In the genomic region with DNA sequence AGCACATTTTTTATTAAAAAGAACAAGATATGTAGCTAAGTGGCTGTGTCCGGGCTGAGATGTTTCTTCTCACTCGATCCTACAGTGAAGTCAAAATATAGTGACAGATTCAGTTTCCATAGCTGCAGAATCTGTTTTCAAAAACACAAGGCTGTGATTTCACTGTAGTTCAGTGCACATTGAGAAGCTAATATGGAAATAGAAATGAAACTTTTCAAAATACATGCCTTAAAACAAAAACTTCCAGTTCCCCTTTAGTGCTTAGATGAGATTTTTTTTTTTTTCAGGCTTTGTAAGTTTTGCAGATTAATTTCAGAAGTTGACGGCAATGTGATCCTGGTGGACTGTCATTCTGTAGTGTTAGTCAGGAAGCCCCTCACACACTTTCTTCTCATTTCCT, we compare ENCODE assay signal across 8 cellular contexts. TPM values are rescaled to one million over a fixed set of nuclear protein-coding genes. Genes with fewer than 3 reads are reported as not detected.
DNase-seq lines count a peak whose midpoint lies in the region; ATAC-seq and TF ChIP-seq lines count a peak whose summit lies in the region.

No MANE protein-coding gene starts in this region.

- H4K20me1 ChIP-seq in OCI-LY7 (ENCODE audit: insufficient read depth, low read length), result peaks cover 28% of the 10 kb centered on the region

- peak overlapping the region; percentile 99 for H3K27ac Mint-ChIP-seq in HFFc6
- no peak overlapping the region for H3K27ac Mint-ChIP-seq in activated CD8-positive, alpha-beta memory T cell treated with anti-CD3 and anti-CD28 coated beads, Interleukin-2, amount 10 ng/mL, durations not matched to agents 7 days and 5 days

- peaks cover 70% of the 10 kb centered on the region for H3K4me1 ChIP-seq in OCI-LY7 (ENCODE audit: insufficient read depth, low read length, poor library complexity, severe bottlenecking)
- peaks cover 100% of the 10 kb centered on the region for H3K4me1 ChIP-seq in left ventricle myocardium inferior
- H3K4me1 ChIP-seq in upper lobe of left lung, result peaks cover 53 to 73% (median 65%) of the 10 kb centered on the region in 4 donors

- intact Hi-C loops in OCI-LY7 (cut with micrococcal nuclease; ENCODE audit: unreplicated experiment), result loop anchor here (2.0 kb wide), 1 partner anchor 55 kb away; no protein-coding TSS in a partner anchor
- intact Hi-C loops in left ventricle myocardium inferior (cut with micrococcal nuclease), result no loop called here

- H3K27me3 ChIP-seq in left ventricle myocardium inferior (ENCODE audit: low read depth) (no peaks in the 10 kb centered on the region), upper lobe of left lung (no peaks in the 10 kb centered on the region)

- peak overlapping the region; percentile 75 for H3K4me3 Mint-ChIP-seq in HFFc6
- no peak overlapping the region for H3K4me3 Mint-ChIP-seq in activated CD8-positive, alpha-beta memory T cell treated with anti-CD3 and anti-CD28 coated beads, Interleukin-2, amount 10 ng/mL, durations not matched to agents 7 days and 5 days

- in situ Hi-C loops in GM13976 (cut with MboI; ENCODE audit: low sequenced_read_pairs, unreplicated experiment), result no loop called here

- TF ChIP-seq EP300 in upper lobe of left lung (IDR thresholded peaks at IDR 0.05), result no peak

- H3K27ac ChIP-seq in OCI-LY7 (ENCODE audit: low read depth, low read length, poor library complexity, severe bottlenecking) (peak overlapping the region; percentile 86), left ventricle myocardium inferior (replicated peaks) (peak overlapping the region; percentile 94), upper lobe of left lung (peak overlapping the region; percentile 62 to 84 (median 75))

- H3K27me3 Mint-ChIP-seq in HFFc6 (ENCODE audit: insufficient read depth), result peaks cover 4% of the 10 kb centered on the region
- H3K27me3 Mint-ChIP-seq in activated CD8-positive, alpha-beta memory T cell treated with anti-CD3 and anti-CD28 coated beads, Interleukin-2, amount 10 ng/mL, durations not matched to agents 7 days and 5 days, result no peaks in the 10 kb centered on the region

- no TSS peak for BruUV-seq in OCI-LY7 (replicated peaks; lab: Mats Ljungman, UMichigan)

- H3K9me3 ChIP-seq in OCI-LY7 (ENCODE audit: low read length), result no peaks in the 10 kb centered on the region
- H3K9me3 ChIP-seq in left ventricle myocardium inferior (replicated peaks), result no peaks in the 10 kb centered on the region
- no peaks in the 10 kb centered on the region for H3K9me3 ChIP-seq in upper lobe of left lung

- no peaks in the 10 kb centered on the region for H3K9me2 ChIP-seq in OCI-LY7 (ENCODE audit: insufficient read depth, low read length)

- peak; percentile 80 for DNase-seq in GM13976 (ENCODE audit: low spot score)
- DNase-seq in HFFc6, result peak; percentile 81
- DNase-seq in OCI-LY7 (ENCODE audit: low spot score), result peak; percentile 73
- DNase-seq in left ventricle myocardium inferior, result no peak
- no peak for DNase-seq in upper lobe of left lung
- no peak for DNase-seq in activated CD8-positive, alpha-beta memory T cell treated with anti-CD3 and anti-CD28 coated beads, Interleukin-2, amount 10 ng/mL, durations not matched to agents 7 days and 5 days
- DNase-seq in NCI-H1694 (lab: John Stamatoyannopoulos, UW), result no peak
- DNase-seq in T1000 (lab: John Stamatoyannopoulos, UW), result no peak

- peaks cover 83% of the 10 kb centered on the region for H3K4me1 Mint-ChIP-seq in HFFc6 (ENCODE audit: low read depth)
- H3K4me1 Mint-ChIP-seq in activated CD8-positive, alpha-beta memory T cell treated with anti-CD3 and anti-CD28 coated beads, Interleukin-2, amount 10 ng/mL, durations not matched to agents 7 days and 5 days, result no peaks in the 10 kb centered on the region

- TF ChIP-seq CTCF in GM13976 (IDR thresholded peaks at IDR 0.05; ENCODE audit: borderline replicate concordance, control extremely low read depth, extremely low read depth, insufficient read depth, missing control alignments) (no peak), HFFc6 (IDR thresholded peaks at IDR 0.05) (no peak), OCI-LY7 (conservative IDR thresholded peaks at IDR 0.05; ENCODE audit: low read length) (no peak), left ventricle myocardium inferior (IDR thresholded peaks at IDR 0.05; ENCODE audit: borderline replicate concordance) (no peak), upper lobe of left lung (IDR thresholded peaks at IDR 0.05) (no peak)

- POLR2A ChIA-PET in OCI-LY7 (lab: Charles Lee), result interaction anchor here (0.6 to 1.8 kb wide), 11 partner anchors 9 to 552 kb away, joined by 3 to 9 read pairs (median 4); no protein-coding TSS in a partner anchor

- H3K36me3 Mint-ChIP-seq in HFFc6 (ENCODE audit: low read depth), result no peaks in the 10 kb centered on the region
- no peaks in the 10 kb centered on the region for H3K36me3 Mint-ChIP-seq in activated CD8-positive, alpha-beta memory T cell treated with anti-CD3 and anti-CD28 coated beads, Interleukin-2, amount 10 ng/mL, durations not matched to agents 7 days and 5 days

- CTCF ChIA-PET in OCI-LY7 (lab: Charles Lee; ENCODE audit: unreplicated experiment), result interaction anchor here (1.4 kb wide), 1 partner anchor 41 kb away, joined by 3 read pairs; no protein-coding TSS in a partner anchor
- CTCF ChIA-PET in activated CD8-positive, alpha-beta memory T cell treated with anti-CD3 and anti-CD28 coated beads, Interleukin-2, amount 10 ng/mL, durations not matched to agents 7 days and 5 days (lab: Charles Lee), result interaction anchor here (1.9 kb wide), 1 partner anchor 32 kb away, joined by 6 read pairs; no protein-coding TSS in a partner anchor

- peak overlapping the region; percentile 73 for H3K4me2 ChIP-seq in OCI-LY7 (ENCODE audit: low read length)

- H3K4me3 ChIP-seq in OCI-LY7 (ENCODE audit: low read depth, low read length, poor library complexity, severe bottlenecking), result peak overlapping the region; percentile 54
- peak overlapping the region; percentile 36 for H3K4me3 ChIP-seq in left ventricle myocardium inferior
- no peak overlapping the region for H3K4me3 ChIP-seq in upper lobe of left lung

- no peak for TF ChIP-seq POLR2A in upper lobe of left lung (IDR thresholded peaks at IDR 0.05)

- H3K79me2 ChIP-seq in OCI-LY7 (ENCODE audit: insufficient read depth, low read depth, low read length), result peaks cover 99% of the 10 kb centered on the region

- peak; percentile 73 to 84 for ATAC-seq in upper lobe of left lung (ENCODE audit: low FRiP score in 2 of 2)
- ATAC-seq in activated CD8-positive, alpha-beta memory T cell treated with anti-CD3 and anti-CD28 coated beads, Interleukin-2, amount 10 ng/mL, durations not matched to agents 7 days and 5 days, result no peak

- 27 to 36% methylated on average over 3 of the region's 3 CpGs for WGBS in upper lobe of left lung, 2 donors

- H2AFZ ChIP-seq in OCI-LY7 (ENCODE audit: low read length), result no peak overlapping the region

- no peaks in the 10 kb centered on the region for H3K9me3 Mint-ChIP-seq in HFFc6
- H3K9me3 Mint-ChIP-seq in activated CD8-positive, alpha-beta memory T cell treated with anti-CD3 and anti-CD28 coated beads, Interleukin-2, amount 10 ng/mL, durations not matched to agents 7 days and 5 days (ENCODE audit: low read depth), result no peaks in the 10 kb centered on the region

- H3K36me3 ChIP-seq in OCI-LY7 (ENCODE audit: insufficient read depth, low read length) (peaks cover 15% of the 10 kb centered on the region; the same call in 1 of the 2 replicates), left ventricle myocardium inferior (no peaks in the 10 kb centered on the region), upper lobe of left lung (no peaks in the 10 kb centered on the region)

RNA-seq across cellular contexts. Expression of gene TRAK1, which starts 23.8 kb away (rescaled TPM):
- total RNA-seq in HFFc6 (2021; fragmentation: NEBNext Ultra II Directional; extraction: Animal tissue kit (Norgen Biotek cat#: 25700)), result 10 to 100 TPM; 50.6 to 54.3 (median 52.3) TPM
- 60.8 and 62.5 TPM in 2 replicates for total RNA-seq in OCI-LY7 (2014; rRNA removed; shearing (Covaris generic))
- total RNA-seq in OCI-LY7 (2022) (88.3 and 92.6 TPM in 2 replicates), left ventricle myocardium inferior (264 TPM), upper lobe of left lung (100 to 1,000 TPM in 1 of 6 donors, 10 to 100 TPM in 5; 46.7 to 107 (median 74.7) TPM)
- 10 to 100 TPM; 27.3 to 31.1 TPM for total RNA-seq in activated CD8-positive, alpha-beta memory T cell treated with anti-CD3 and anti-CD28 coated beads, Interleukin-2, amount 10 ng/mL, durations not matched to agents 7 days and 5 days

Comparison
In these comparisons a context has a peak if more than half of its experiments do, and no peak if none do; other contexts are left out.
1. DNase-seq: peak in GM13976 (single experiment), HFFc6 (single experiment) and OCI-LY7 (single experiment); none in left ventricle myocardium inferior (single experiment), upper lobe of left lung (0 of 2), activated CD8-positive, alpha-beta memory T cell treated with anti-CD3 and anti-CD28 coated beads, Interleukin-2, amount 10 ng/mL, durations not matched to agents 7 days and 5 days (single experiment), NCI-H1694 (single experiment) and T1000 (single experiment).
2. H3K4me3 ChIP-seq: peak in OCI-LY7 (single experiment) and left ventricle myocardium inferior (single experiment); none in upper lobe of left lung (0 of 4).
3. Peak in every context shown above with its lines, with median percentiles within 50 percentile points of each other: H3K27ac ChIP-seq.